In genomic region chr3:129027544-129027880, GRCh38 we compare ENCODE assay signal across 9 cellular contexts. TPM values are rescaled to one million over a fixed set of nuclear protein-coding genes. Genes with fewer than 3 reads are reported as not detected.
DNase-seq lines count a peak whose midpoint lies in the region; ATAC-seq, FAIRE-seq and TF ChIP-seq lines count a peak whose summit lies in the region.
"Had no signal": no experiment of that assay in that cellular context is flagged by ENCODE, and none has a peak within 500 bp of the region (broad histone marks: within the 10 kb centered on the region; RNA-seq: fewer than 3 reads in every experiment).

No MANE protein-coding gene starts in this region.

- H3K9me3 ChIP-seq in A549, result peaks cover 5% of the 10 kb centered on the region; the same call in 1 of the 3 replicates
- H3K9me3 ChIP-seq in HAP-1, result no peaks in the 10 kb centered on the region
- H3K9me3 ChIP-seq in mammary epithelial cell (replicated peaks; ENCODE audit: insufficient read depth, low read length), result no peaks in the 10 kb centered on the region
- no peaks in the 10 kb centered on the region for H3K9me3 ChIP-seq in mucosa of stomach (ENCODE audit: control insufficient read depth, low read length)

- intact Hi-C loops in mammary epithelial cell (cut with micrococcal nuclease), result no loop called here

- BruUV-seq in mammary epithelial cell (replicated peaks; lab: Mats Ljungman, UMichigan), result no TSS peak

- TF ChIP-seq CTCF in A549 (IDR thresholded peaks at IDR 0.05) (no peak), mammary epithelial cell (conservative IDR thresholded peaks at IDR 0.05 in 1 of 2, IDR thresholded peaks at IDR 0.05 in 1 of 2; ENCODE audit: extremely low read depth in 1 of 2, insufficient read depth in 1 of 2, low read depth in 1 of 2, low read length in 2 of 2) (no peak)

- in situ Hi-C loops in HAP-1 (cut with MboI; ENCODE audit: low sequenced_read_pairs) (no loop called here), mammary epithelial cell (cut with MboI; ENCODE audit: low sequenced_read_pairs in 2 of 2) (no loop called here)

- H3K4me2 ChIP-seq in A549 (peak overlapping the region; percentile 88), mammary epithelial cell (ENCODE audit: insufficient read depth, low read depth, low read length) (peak overlapping the region; percentile 79)

- no peak for ATAC-seq in A549

- dilution Hi-C loops in mammary epithelial cell (cut with HindIII; ENCODE audit: low sequenced_read_pairs), result loop anchor here (5.0 kb wide), 1 partner anchor 100 kb away; no protein-coding TSS in a partner anchor

- no peaks in the 10 kb centered on the region for H4K20me1 ChIP-seq in mammary epithelial cell (ENCODE audit: insufficient read depth, low read length)

- WGBS in A549 (ENCODE audit: missing lambda C conversion rate), result 46% methylated on average over 15 of the region's 15 CpGs
- 75% methylated on average over 6 of the region's 15 CpGs for WGBS in mammary epithelial cell (ENCODE audit: low coverage, missing lambda C conversion rate)

- TF ChIP-seq EP300 in A549 (IDR thresholded peaks at IDR 0.05), result no peak

- DNase-seq in A549 (ENCODE audit: low read depth in 1 of 2, low spot score in 1 of 2) (no peak), HAP-1 (ENCODE audit: low spot score in 2 of 2) (no peak), mammary epithelial cell (no peak), COR-L47 (lab: John Stamatoyannopoulos, UW) (no peak), Kasumi-1 (lab: John Stamatoyannopoulos, UW) (no peak), mucosa of gallbladder (ENCODE audit: low spot score) (no peak), ecto neural progenitor cell (ENCODE audit: low spot score) (no peak)

- H3K36me3 ChIP-seq in HAP-1 (replicated peaks) (no peaks in the 10 kb centered on the region), mammary epithelial cell (ENCODE audit: insufficient read depth, low read length) (no peaks in the 10 kb centered on the region), mucosa of stomach (ENCODE audit: control insufficient read depth, insufficient read depth, low read length) (no peaks in the 10 kb centered on the region)

- H3K27me3 ChIP-seq in HAP-1 (ENCODE audit: low read depth), result no peaks in the 10 kb centered on the region
- H3K27me3 ChIP-seq in mammary epithelial cell (ENCODE audit: insufficient read depth, low read length), result no peaks in the 10 kb centered on the region
- H3K27me3 ChIP-seq in mucosa of stomach (ENCODE audit: control insufficient read depth, insufficient read depth, low read length), result no peaks in the 10 kb centered on the region

- H3K9ac ChIP-seq in mammary epithelial cell (ENCODE audit: insufficient read depth, low read length) (no peak overlapping the region), mucosa of stomach (ENCODE audit: low read length) (peak overlapping the region; percentile 56)

- no peaks in the 10 kb centered on the region for H3K79me2 ChIP-seq in mammary epithelial cell (ENCODE audit: insufficient read depth, low read length)

- no peak for FAIRE-seq in A549 (lab: Jason Lieb, UNC)

- TF ChIP-seq POLR2A in A549 (IDR thresholded peaks at IDR 0.05; ENCODE audit: low read length), result no peak

- H3K27ac ChIP-seq in A549 (peak overlapping the region; percentile 77 to 89), mammary epithelial cell (ENCODE audit: insufficient read depth, low read depth, low read length) (no peak overlapping the region)

- CTCF ChIA-PET in A549 (lab: Yijun Ruan, JAX), result interaction anchor here (0.9 to 4.3 kb wide), 9 partner anchors 11 to 134 kb away, joined by 3 to 17 read pairs (median 5); no protein-coding TSS in a partner anchor
- CTCF ChIA-PET in mammary epithelial cell (lab: Charles Lee; ENCODE audit: low non-redundant PET), result interaction anchor here (0.6 to 0.7 kb wide), 2 partner anchors 26 to 57 kb away, joined by 3 to 5 read pairs; no protein-coding TSS in a partner anchor

- POLR2A ChIA-PET in A549 (lab: Yijun Ruan, JAX), result no interaction called here

- H3K4me1 ChIP-seq in A549, result no peaks in the 10 kb centered on the region
- peaks cover 8% of the 10 kb centered on the region for H3K4me1 ChIP-seq in HAP-1
- H3K4me1 ChIP-seq in mammary epithelial cell (ENCODE audit: insufficient read depth, low read length), result peaks cover 8% of the 10 kb centered on the region
- peaks cover 22% of the 10 kb centered on the region for H3K4me1 ChIP-seq in mucosa of stomach (ENCODE audit: control insufficient read depth, insufficient read depth, low read length)

- no peak for TF ChIP-seq RAD21 in A549 (conservative IDR thresholded peaks at IDR 0.05 in 1 of 2, IDR thresholded peaks at IDR 0.05 in 1 of 2)

- H3K4me3 ChIP-seq in A549 (peak overlapping the region; percentile 54), HAP-1 (peak overlapping the region; percentile 34), mammary epithelial cell (replicated peaks in 1 of 3; ENCODE audit: insufficient read depth in 1 of 3, low read depth in 2 of 3, low read length in 3 of 3) (peak overlapping the region in 2 of 3 experiments; percentile 35 to 40), mucosa of stomach (ENCODE audit: low read length) (no peak overlapping the region)

- H2AFZ ChIP-seq in mammary epithelial cell (ENCODE audit: low read depth, low read length), result peak overlapping the region; percentile 80

TF ChIP-seq in A549, 52 proteins besides CTCF, POLR2A, EP300 and RAD21:
- peak; percentile 36; the same call in 1 of the 2 replicates for TF ChIP-seq CHD4 (IDR thresholded peaks at IDR 0.05; ENCODE audit: borderline replicate concordance)
- no peak for TF ChIP-seq CBX8 (IDR thresholded peaks at IDR 0.05)

RNA-seq across cellular contexts. Expression of gene EFCC1, which starts 26.4 kb away (rescaled TPM):
- polyA plus RNA-seq in A549 (2011; rRNA removed) (0.04 and 0.07 TPM in 2 replicates), A549 (2017; fragmentation: RNase III; extraction: RNeasy Plus Mini Kit Qiagen cat#74134 plus additional on column Dnase treatment) (not detected in 3 replicates), mammary epithelial cell (not detected)
- 0.03 TPM in 2 replicates for polyA plus RNA-seq in A549 (2012; cell fraction: cytosol; rRNA removed)
- 0.01 TPM in 1 of 2 replicates, not detected in the other for polyA plus RNA-seq in A549 (2012; cell fraction: nucleus; rRNA removed)
- polyA minus RNA-seq in A549 (2011; rRNA and poly(A)+ RNA removed), result not detected in 2 replicates
- total RNA-seq in mammary epithelial cell (under 1 TPM in 1 of 2 donors, not detected in 1; under 0.01 TPM), mucosa of gallbladder (25.1 TPM)
- polyA minus RNA-seq in mammary epithelial cell, result not detected
- total RNA-seq: fibroblast of lung had no signal
- polyA plus RNA-seq: fibroblast of lung had no signal

RNA-seq across cellular contexts. Expression of gene GP9, which starts 33.1 kb away (rescaled TPM):
- polyA plus RNA-seq in A549 (2011; rRNA removed), result not detected in 2 replicates
- not detected in 2 replicates for polyA plus RNA-seq in A549 (2012; cell fraction: cytosol; rRNA removed)
- polyA plus RNA-seq in A549 (2012; cell fraction: nucleus; rRNA removed), result not detected in 2 replicates
- polyA plus RNA-seq in A549 (2017; fragmentation: RNase III; extraction: RNeasy Plus Mini Kit Qiagen cat#74134 plus additional on column Dnase treatment), result not detected in 3 replicates
- not detected in 2 replicates for polyA minus RNA-seq in A549 (2011; rRNA and poly(A)+ RNA removed)
- total RNA-seq in mammary epithelial cell, result not detected
- polyA plus RNA-seq in mammary epithelial cell, result not detected
- not detected for polyA minus RNA-seq in mammary epithelial cell
- not detected for total RNA-seq in mucosa of gallbladder
- total RNA-seq: fibroblast of lung had no signal
- polyA plus RNA-seq: fibroblast of lung had no signal

RNA-seq across cellular contexts. Expression of gene CFAP92, which starts 33.6 kb away (rescaled TPM):
- polyA plus RNA-seq in A549 (2011; rRNA removed) (0.05 TPM in 1 of 2 replicates, not detected in the other), A549 (2017; fragmentation: RNase III; extraction: RNeasy Plus Mini Kit Qiagen cat#74134 plus additional on column Dnase treatment) (not detected in 3 replicates), mammary epithelial cell (0.29 TPM)
- polyA plus RNA-seq in A549 (2012; cell fraction: cytosol; rRNA removed), result 0.03 TPM in 1 of 2 replicates, not detected in the other
- 0.01 TPM in 2 replicates for polyA plus RNA-seq in A549 (2012; cell fraction: nucleus; rRNA removed)
- polyA minus RNA-seq in A549 (2011; rRNA and poly(A)+ RNA removed), result not detected in 2 replicates
- total RNA-seq in mammary epithelial cell (1 to 10 TPM in 1 of 2 donors, under 1 TPM in 1; 0.83 to 1.0 TPM), mucosa of gallbladder (3.3 TPM)
- polyA minus RNA-seq in mammary epithelial cell, result 3.5 TPM
- total RNA-seq: fibroblast of lung had no signal

Comparison
In these comparisons a context has a peak if more than half of its experiments do, and no peak if none do; other contexts are left out.
1. RNA of gene EFCC1, which starts 26.4 kb away (total RNA-seq): 25.1 TPM in mucosa of gallbladder (single experiment); under 0.01 TPM in mammary epithelial cell; every median in the first group is over 10 times any median in the second.